ENCODE assay signal across 10 cellular contexts in genomic region chr4:147786031-147786430, GRCh38. TPM values are rescaled to one million over a fixed set of nuclear protein-coding genes. Genes with fewer than 3 reads are reported as not detected.
A peak's percentile ranks its signal among the peaks of the same experiment; 100 is the strongest.
DNase-seq lines count a peak whose midpoint lies in the region; ATAC-seq and TF ChIP-seq lines count a peak whose summit lies in the region.
"Had no signal": no experiment of that assay in that cellular context is flagged by ENCODE, and none has a peak within 500 bp of the region (broad histone marks: within the 10 kb centered on the region; RNA-seq: fewer than 3 reads in every experiment).

No MANE protein-coding gene starts in this region.

- whole genome bisulfite sequencing in esophagus muscularis mucosa, result 81% methylated on average over 2 of the region's 2 CpGs

- no peaks in the 10 kb centered on the region for H3K27me3 ChIP-seq in esophagus muscularis mucosa

- intact Hi-C loops in esophagus muscularis mucosa (cut with DNase I), result no loop called here

- ATAC-seq in GM18508 (IDR thresholded peaks at IDR 0.05; ENCODE audit: insufficient read depth, unreplicated experiment), result peak; percentile 85
- ATAC-seq in GM21526 (IDR thresholded peaks at IDR 0.05; ENCODE audit: low FRiP score, unreplicated experiment), result peak; percentile 84
- peak; percentile 85 for ATAC-seq in HG03442 (IDR thresholded peaks at IDR 0.05; ENCODE audit: unreplicated experiment)

- no peak overlapping the region for H3K4me3 ChIP-seq in esophagus muscularis mucosa

- H3K27ac ChIP-seq in esophagus muscularis mucosa (replicated peaks in 1 of 4), result peak overlapping the region; percentile 49 to 64 (median 54)

- no peak for TF ChIP-seq CTCF in esophagus muscularis mucosa (IDR thresholded peaks at IDR 0.05)

- peaks cover 52 to 77% (median 69%) of the 10 kb centered on the region in 4 donors for H3K4me1 ChIP-seq in esophagus muscularis mucosa

- H3K9me3 ChIP-seq in esophagus muscularis mucosa, result no peaks in the 10 kb centered on the region

- no peak for DNase-seq in esophagus muscularis mucosa (ENCODE audit: extremely low spot score)
- no peak for DNase-seq in occipital lobe (lab: John Stamatoyannopoulos, UW)
- DNase-seq in NCI-H187 (lab: John Stamatoyannopoulos, UW), result no peak
- no peak for DNase-seq in erythroblast (lab: John Stamatoyannopoulos, UW)
- no peak for DNase-seq in nucleus accumbens (lab: John Stamatoyannopoulos, UW)
- DNase-seq: GF-D8, NCI-H187 treated with DMSO at 0.1 percent for 48 hours had no signal

- TF ChIP-seq POLR2A in esophagus muscularis mucosa (IDR thresholded peaks at IDR 0.05; ENCODE audit: low read depth), result no peak
- no peak for TF ChIP-seq POLR2A in erythroblast (IDR thresholded peaks at IDR 0.05; ENCODE audit: low read length)

- no peaks in the 10 kb centered on the region for H3K36me3 ChIP-seq in esophagus muscularis mucosa

- TF ChIP-seq EP300 in esophagus muscularis mucosa (IDR thresholded peaks at IDR 0.05), result no peak

RNA-seq across cellular contexts. Expression of gene ARHGAP10, which starts 54.1 kb away (rescaled TPM):
- 100 to 1,000 TPM; 186 to 296 (median 192) TPM for total RNA-seq in esophagus muscularis mucosa
- 1.7 TPM for total RNA-seq in occipital lobe

Comparison
In these comparisons a context has a peak if more than half of its experiments do, and no peak if none do; other contexts are left out.
1. RNA of gene ARHGAP10, which starts 54.1 kb away (total RNA-seq): 186 to 296 TPM in esophagus muscularis mucosa; 1.7 TPM in occipital lobe (single experiment); every median in the first group is over 10 times any median in the second.
2. Peak in every context shown above with its lines, with median percentiles within 50 percentile points of each other: ATAC-seq.